ENCODE assay signal across 3 cellular contexts in genomic region chr4:119851649-119852048, GRCh38.
"Had no signal": no experiment of that assay in that cellular context is flagged by ENCODE, and none has a peak within 500 bp of the region (broad histone marks: within the 10 kb centered on the region; RNA-seq: fewer than 3 reads in every experiment).

No MANE protein-coding gene starts in this region.

- H3K4me3 ChIP-seq: GM12878 had no signal

- ATAC-seq: GM12878 had no signal

- DNase-seq: GDM1, GF-D8 had no signal
